Comparison of ENCODE assay signal across 16 cellular contexts in the genomic region with DNA sequence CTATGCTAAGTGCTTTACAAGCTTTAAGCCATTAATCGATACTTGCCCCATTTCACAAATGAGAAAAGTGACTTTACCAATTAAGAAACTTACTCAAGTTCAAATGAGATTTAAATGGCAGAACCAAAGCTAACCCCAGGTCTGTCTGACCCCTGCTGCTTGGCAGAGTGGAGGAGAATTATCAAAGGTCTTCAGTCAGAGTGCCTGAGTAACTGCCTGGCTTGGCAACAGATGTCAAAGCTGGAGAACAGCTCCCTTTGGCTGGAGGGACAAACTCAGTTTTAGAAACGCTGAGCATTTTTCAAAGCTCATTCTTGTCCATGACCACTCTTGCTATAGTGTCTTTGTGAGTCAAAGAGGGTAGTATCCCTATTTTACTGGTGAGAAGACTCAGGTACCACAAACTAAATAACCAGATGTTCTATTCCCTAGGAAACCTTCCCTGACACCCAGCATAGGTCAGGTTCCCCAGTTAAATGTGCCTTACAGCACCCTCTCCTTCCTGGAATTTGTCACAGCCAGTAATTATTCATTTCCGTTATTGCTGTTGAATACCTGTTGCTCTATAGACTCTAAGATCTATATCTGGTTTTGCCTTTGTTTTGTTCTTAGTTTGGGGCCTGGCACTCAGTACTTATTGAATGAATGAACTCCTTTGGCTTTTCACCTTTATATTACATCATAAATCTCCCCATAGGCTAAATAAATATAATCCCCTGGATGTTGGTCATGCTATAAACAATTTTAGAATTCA.
"Had no signal": no experiment of that assay in that cellular context is flagged by ENCODE, and none has a peak within 500 bp of the region (broad histone marks: within the 10 kb centered on the region; RNA-seq: fewer than 3 reads in every experiment).

No MANE protein-coding gene starts in this region.

- H3K27ac ChIP-seq: thoracic aorta had no signal

- ATAC-seq: activated naive CD8-positive, alpha-beta T cell treated with anti-CD3 and anti-CD28 coated beads, Interleukin-2, amount 50 U/mL, for 24 hours; sciatic nerve; T-helper 17 cell had no signal

- H3K9me3 Mint-ChIP-seq: activated naive CD4-positive, alpha-beta T cell treated with anti-CD3 and anti-CD28 coated beads for 36 hours; activated naive CD8-positive, alpha-beta T cell treated with anti-CD3 and anti-CD28 coated beads, Interleukin-2, amount 50 U/mL, for 24 hours; activated T-helper 2 cell treated with anti-CD3 and anti-CD28 coated beads, Interferon-gamma antibody, Interleukin-2, Interleukin-4, amounts not matched to agents 10 μg/mL and 5 μg/mL and 100 μg/mL, durations not matched to agents 14 hours and 24 hours and 36 hours had no signal

- H3K27ac Mint-ChIP-seq: activated naive CD4-positive, alpha-beta T cell treated with anti-CD3 and anti-CD28 coated beads for 36 hours; activated naive CD8-positive, alpha-beta T cell treated with anti-CD3 and anti-CD28 coated beads, Interleukin-2, amount 50 U/mL, for 24 hours; activated T-helper 2 cell treated with anti-CD3 and anti-CD28 coated beads, Interferon-gamma antibody, Interleukin-2, Interleukin-4, amounts not matched to agents 10 μg/mL and 5 μg/mL and 100 μg/mL, durations not matched to agents 14 hours and 24 hours and 36 hours; T-helper 17 cell had no signal

- DNase-seq: activated CD4-positive, alpha-beta T cell treated with anti-CD3 and anti-CD28 coated beads, Interleukin-2, amount 50 U/mL, for 1 hour; activated naive CD4-positive, alpha-beta T cell treated with anti-CD3 and anti-CD28 coated beads for 36 hours; activated naive CD8-positive, alpha-beta T cell treated with anti-CD3 and anti-CD28 coated beads, Interleukin-2, amount 50 U/mL, for 24 hours; activated T-cell treated with anti-CD3 and anti-CD28 coated beads for 4 hours; aorta; cortex of kidney; effector CD8-positive, alpha-beta T cell; head of caudate nucleus; midbrain; stimulated activated CD4-positive, alpha-beta T cell treated with anti-CD3 and anti-CD28 coated beads, Interleukin-1b, Interleukin-23, amount 100 ng/mL, for 48 hours; T-helper 17 cell had no signal

- FAIRE-seq: frontal cortex had no signal

- H3K36me3 ChIP-seq: thoracic aorta had no signal

- H3K4me3 Mint-ChIP-seq: activated naive CD4-positive, alpha-beta T cell treated with anti-CD3 and anti-CD28 coated beads for 36 hours; activated naive CD8-positive, alpha-beta T cell treated with anti-CD3 and anti-CD28 coated beads, Interleukin-2, amount 50 U/mL, for 24 hours; T-helper 17 cell had no signal

- H3K9me3 ChIP-seq: thoracic aorta had no signal

- H3K4me3 ChIP-seq: lung, thoracic aorta had no signal
